18 cellular contexts compared by ENCODE assay signal in the genomic region with DNA sequence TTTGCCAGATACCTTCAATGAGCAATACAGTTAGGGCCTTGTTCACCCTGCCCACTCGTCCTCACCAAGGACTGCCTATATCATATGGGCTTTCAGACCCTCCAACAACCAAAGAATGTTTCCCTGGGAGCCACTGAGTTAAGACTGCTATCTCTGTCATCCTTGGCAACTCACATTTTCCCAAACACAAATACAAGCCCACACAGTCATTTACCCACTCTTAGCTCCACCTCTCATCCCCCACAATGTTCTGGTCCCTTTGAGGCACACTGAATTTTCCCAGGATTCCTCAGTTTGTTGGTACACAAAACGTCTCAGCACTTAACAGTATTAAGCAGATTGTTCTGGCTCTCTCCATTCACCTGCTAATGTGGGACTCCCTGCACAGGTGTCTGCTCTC.
A peak's percentile ranks its signal among the peaks of the same experiment; 100 is the strongest.
DNase-seq lines count a peak whose midpoint lies in the region; ATAC-seq and TF ChIP-seq lines count a peak whose summit lies in the region.
"Had no signal": no experiment of that assay in that cellular context is flagged by ENCODE, and none has a peak within 500 bp of the region (broad histone marks: within the 10 kb centered on the region; RNA-seq: fewer than 3 reads in every experiment).

No MANE protein-coding gene starts in this region.

- no peak overlapping the region for H3K56ac ChIP-seq in mesendoderm (ENCODE audit: low read length)

- H3K9ac ChIP-seq in mesendoderm (ENCODE audit: low read length) (no peak overlapping the region), mesenchymal stem cell (ENCODE audit: low read length) (no peak overlapping the region)
- H3K9ac ChIP-seq: BLaER1 treated with 17β-estradiol and CSF1 and Interleukin-3, amounts not matched to agents 10 nM and 100 nM had no signal

- H3K18ac ChIP-seq in mesendoderm (ENCODE audit: low read length) (no peak overlapping the region), mesenchymal stem cell (ENCODE audit: low read depth in 1 of 2, low read length in 2 of 2) (no peak overlapping the region)

- no peaks in the 10 kb centered on the region for H3K27me3 ChIP-seq in mesendoderm (ENCODE audit: insufficient read depth, low read length, poor library complexity)
- H3K27me3 ChIP-seq in WERI-Rb-1 (ENCODE audit: insufficient read depth, low read depth, severe bottlenecking) = no peaks in the 10 kb centered on the region
- H3K27me3 ChIP-seq in mesenchymal stem cell (ENCODE audit: control insufficient read depth in 1 of 2, insufficient read depth in 1 of 2, low read length in 2 of 2) = peaks cover 63 to 81% of the 10 kb centered on the region in 2 experiments
- H3K27me3 ChIP-seq: BLaER1 treated with 17β-estradiol and CSF1 and Interleukin-3, amounts not matched to agents 10 nM and 100 nM had no signal

- peaks cover 19% of the 10 kb centered on the region for H3K4me1 Mint-ChIP-seq in stimulated activated memory B cell treated with anti-CD40 and anti-IgM and Interleukin-4, amounts not matched to agents 10 μg/mL and 1 μg/mL and 100 μg/mL, for 72 hours

- H2BK15ac ChIP-seq in mesendoderm (replicated peaks; ENCODE audit: low read depth) (no peak overlapping the region), mesenchymal stem cell (ENCODE audit: low read depth, poor library complexity, severe bottlenecking) (no peak overlapping the region)

- peak overlapping the region; percentile 43 for H2AK5ac ChIP-seq in mesendoderm (ENCODE audit: low read length)
- no peak overlapping the region for H2AK5ac ChIP-seq in mesenchymal stem cell (ENCODE audit: low read length, severe bottlenecking)

- H4K91ac ChIP-seq in mesenchymal stem cell (ENCODE audit: low read length) = no peak overlapping the region

- H3K23ac ChIP-seq in mesendoderm (ENCODE audit: low read length) (no peak overlapping the region), mesenchymal stem cell (ENCODE audit: low read length in 2 of 2) (no peak overlapping the region)

- no peak overlapping the region for H3K4me2 ChIP-seq in mesendoderm (ENCODE audit: low read length)
- H3K4me2 ChIP-seq in mesenchymal stem cell (ENCODE audit: low read length, poor library complexity, severe bottlenecking) = no peak overlapping the region

- H3K9me3 Mint-ChIP-seq in stimulated activated memory B cell treated with anti-CD40 and anti-IgM and Interleukin-4, amounts not matched to agents 10 μg/mL and 1 μg/mL and 100 μg/mL, for 72 hours = peaks cover 3% of the 10 kb centered on the region
- H3K9me3 Mint-ChIP-seq: CD4-positive, alpha-beta T cell had no signal

- TF ChIP-seq CTCF in HEK293 (tag by site-specific recombination; IDR thresholded peaks at IDR 0.05) (no peak), WERI-Rb-1 (IDR thresholded peaks at IDR 0.05; ENCODE audit: low read depth, low read length) (no peak)

- H4K5ac ChIP-seq in mesendoderm (ENCODE audit: low read length) = no peak overlapping the region

- H4K8ac ChIP-seq in mesendoderm (ENCODE audit: low read depth, low read length) (no peak overlapping the region), mesenchymal stem cell (ENCODE audit: low read length) (no peak overlapping the region)

- H3K36me3 ChIP-seq in HEK293 (ENCODE audit: control insufficient read depth in 2 of 2, insufficient read depth in 1 of 2, low read length in 2 of 2) (no peaks in the 10 kb centered on the region), mesendoderm (ENCODE audit: control insufficient read depth, insufficient read depth, low read length) (no peaks in the 10 kb centered on the region), WERI-Rb-1 (no peaks in the 10 kb centered on the region), mesenchymal stem cell (ENCODE audit: control insufficient read depth in 1 of 2, insufficient read depth in 2 of 2, low read depth in 1 of 2, low read length in 2 of 2) (no peaks in the 10 kb centered on the region)
- H3K36me3 ChIP-seq: BLaER1 treated with 17β-estradiol and CSF1 and Interleukin-3, amounts not matched to agents 10 nM and 100 nM had no signal

- H2BK120ac ChIP-seq in mesendoderm (ENCODE audit: low read depth, low read length) = no peak overlapping the region
- no peak overlapping the region for H2BK120ac ChIP-seq in mesenchymal stem cell (ENCODE audit: low read depth, low read length)

- H2BK12ac ChIP-seq in mesenchymal stem cell (ENCODE audit: low read length in 2 of 2) = no peak overlapping the region

- H2BK5ac ChIP-seq in mesendoderm (ENCODE audit: low read length) (no peak overlapping the region), mesenchymal stem cell (ENCODE audit: low read depth, low read length, poor library complexity, severe bottlenecking) (no peak overlapping the region)

- peak overlapping the region; percentile 17 for H3K27ac Mint-ChIP-seq in stimulated activated memory B cell treated with anti-CD40 and anti-IgM and Interleukin-4, amounts not matched to agents 10 μg/mL and 1 μg/mL and 100 μg/mL, for 72 hours
- H3K27ac Mint-ChIP-seq: B cell; CD4-positive, alpha-beta T cell; CD8-positive, alpha-beta T cell had no signal

- H3K27me3 Mint-ChIP-seq in stimulated activated memory B cell treated with anti-CD40 and anti-IgM and Interleukin-4, amounts not matched to agents 10 μg/mL and 1 μg/mL and 100 μg/mL, for 72 hours = peaks cover 20% of the 10 kb centered on the region

- no peaks in the 10 kb centered on the region for H3K79me2 ChIP-seq in mesendoderm (ENCODE audit: control insufficient read depth, insufficient read depth, low read length)

- DNase-seq in Ammon's horn (ENCODE audit: low spot score) (peak; percentile 48), mesendoderm (no peak), WERI-Rb-1 (no peak), hippocampal formation (lab: John Stamatoyannopoulos, UW) (no peak), mesenchymal stem cell (no peak)
- DNase-seq: 8988T; ACHN; Caco-2; Calu3; CD4-positive, alpha-beta T cell; CD8-positive, alpha-beta T cell; DMS79 treated with DMSO at 0.1 percent for 48 hours; GF-D8 had no signal

- H3K4me1 ChIP-seq in HEK293 (ENCODE audit: control insufficient read depth, insufficient read depth, low read length) (peaks cover 14% of the 10 kb centered on the region; the same call in 1 of the 2 replicates), mesendoderm (ENCODE audit: control insufficient read depth, low read depth, low read length) (no peaks in the 10 kb centered on the region), mesenchymal stem cell (ENCODE audit: control insufficient read depth, insufficient read depth, low read depth, low read length) (peaks cover 2% of the 10 kb centered on the region)
- H3K4me1 ChIP-seq: Caco-2 had no signal

- H3K4ac ChIP-seq in mesendoderm (ENCODE audit: low read depth, low read length) (no peak overlapping the region), mesenchymal stem cell (ENCODE audit: low read depth in 1 of 2, low read length in 2 of 2) (no peak overlapping the region)

- CTCF ChIA-PET in HEK293 (lab: Yijun Ruan, JAX) = no interaction called here

- H3K27ac ChIP-seq in HEK293 (ENCODE audit: extremely low read depth, low read depth, low read length) (no peak overlapping the region), mesendoderm (ENCODE audit: low read depth, low read length) (no peak overlapping the region), WERI-Rb-1 (no peak overlapping the region), mesenchymal stem cell (ENCODE audit: low read length, poor library complexity, severe bottlenecking) (no peak overlapping the region)
- H3K27ac ChIP-seq: BLaER1 treated with 17β-estradiol and CSF1 and Interleukin-3, amounts not matched to agents 10 nM and 100 nM; C4-2B had no signal

- POLR2A ChIA-PET in HEK293 (lab: Yijun Ruan, JAX) = no interaction called here

- ATAC-seq in stimulated activated memory B cell treated with anti-CD40 and anti-IgM and Interleukin-4, amounts not matched to agents 10 μg/mL and 1 μg/mL and 100 μg/mL, for 72 hours = no peak
- ATAC-seq: CD8-positive, alpha-beta T cell had no signal

- no CpG with 5 or more reads among the region's 2 CpGs for WGBS in mesendoderm (ENCODE audit: extremely low coverage, insufficient coverage, low lambda C conversion rate)
- 61% methylated on average over 2 of the region's 2 CpGs for WGBS in mesenchymal stem cell

- no peak overlapping the region for H2AFZ ChIP-seq in mesenchymal stem cell (ENCODE audit: low read depth, low read length)

- no peak overlapping the region for H3K14ac ChIP-seq in mesenchymal stem cell (ENCODE audit: low read length in 2 of 2)

- H3K9me3 ChIP-seq in HEK293 (ENCODE audit: control insufficient read depth, insufficient read depth, low read depth, low read length) = peaks cover 2% of the 10 kb centered on the region; the same call in 1 of the 2 replicates
- H3K9me3 ChIP-seq in WERI-Rb-1 (ENCODE audit: severe bottlenecking) = no peaks in the 10 kb centered on the region
- H3K9me3 ChIP-seq in mesenchymal stem cell (ENCODE audit: control insufficient read depth, low read length) = peaks cover 13% of the 10 kb centered on the region
- H3K9me3 ChIP-seq: Caco-2 had no signal

- H3K79me1 ChIP-seq in mesendoderm (ENCODE audit: low read length) (no peaks in the 10 kb centered on the region), mesenchymal stem cell (replicated peaks; ENCODE audit: low read length, poor library complexity, severe bottlenecking) (no peaks in the 10 kb centered on the region)

- H3K4me3 Mint-ChIP-seq in stimulated activated memory B cell treated with anti-CD40 and anti-IgM and Interleukin-4, amounts not matched to agents 10 μg/mL and 1 μg/mL and 100 μg/mL, for 72 hours = no peak overlapping the region
- H3K4me3 Mint-ChIP-seq: B cell; CD4-positive, alpha-beta T cell; CD8-positive, alpha-beta T cell had no signal

- no peaks in the 10 kb centered on the region for H3K36me3 Mint-ChIP-seq in stimulated activated memory B cell treated with anti-CD40 and anti-IgM and Interleukin-4, amounts not matched to agents 10 μg/mL and 1 μg/mL and 100 μg/mL, for 72 hours
- H3K36me3 Mint-ChIP-seq: CD8-positive, alpha-beta T cell had no signal

- H3K4me3 ChIP-seq in HEK293 (ENCODE audit: low read depth, low read length) (no peak overlapping the region), mesendoderm (ENCODE audit: low read length) (no peak overlapping the region), WERI-Rb-1 (ENCODE audit: low read depth, low read length) (no peak overlapping the region), mesenchymal stem cell (ENCODE audit: insufficient read depth in 1 of 2, low read depth in 1 of 2, low read length in 2 of 2) (no peak overlapping the region)
- H3K4me3 ChIP-seq: BLaER1 treated with 17β-estradiol and CSF1 and Interleukin-3, amounts not matched to agents 10 nM and 100 nM had no signal

TF ChIP-seq in HEK293, 187 proteins besides CTCF, POLR2A, EP300 and RAD21:
- TF ChIP-seq ZNF202 (tag by site-specific recombination; IDR thresholded peaks at IDR 0.05; ENCODE audit: borderline replicate concordance) = no peak
- TF ChIP-seq ZNF623 (tag by site-specific recombination; IDR thresholded peaks at IDR 0.05) = no peak
- peak; percentile 93 for TF ChIP-seq ZFHX2 (tag by site-specific recombination; conservative IDR thresholded peaks at IDR 0.05)
- no peak for TF ChIP-seq ZNF174 (tag by site-specific recombination; IDR thresholded peaks at IDR 0.05)
- TF ChIP-seq EGR2 (tag by site-specific recombination; IDR thresholded peaks at IDR 0.05; ENCODE audit: low read depth) = peak; percentile 94
- no peak for TF ChIP-seq ZNF324 (tag by site-specific recombination; IDR thresholded peaks at IDR 0.05)
TF ChIP-seq in HEK293: peak in this region for 2.
